In the genomic region with DNA sequence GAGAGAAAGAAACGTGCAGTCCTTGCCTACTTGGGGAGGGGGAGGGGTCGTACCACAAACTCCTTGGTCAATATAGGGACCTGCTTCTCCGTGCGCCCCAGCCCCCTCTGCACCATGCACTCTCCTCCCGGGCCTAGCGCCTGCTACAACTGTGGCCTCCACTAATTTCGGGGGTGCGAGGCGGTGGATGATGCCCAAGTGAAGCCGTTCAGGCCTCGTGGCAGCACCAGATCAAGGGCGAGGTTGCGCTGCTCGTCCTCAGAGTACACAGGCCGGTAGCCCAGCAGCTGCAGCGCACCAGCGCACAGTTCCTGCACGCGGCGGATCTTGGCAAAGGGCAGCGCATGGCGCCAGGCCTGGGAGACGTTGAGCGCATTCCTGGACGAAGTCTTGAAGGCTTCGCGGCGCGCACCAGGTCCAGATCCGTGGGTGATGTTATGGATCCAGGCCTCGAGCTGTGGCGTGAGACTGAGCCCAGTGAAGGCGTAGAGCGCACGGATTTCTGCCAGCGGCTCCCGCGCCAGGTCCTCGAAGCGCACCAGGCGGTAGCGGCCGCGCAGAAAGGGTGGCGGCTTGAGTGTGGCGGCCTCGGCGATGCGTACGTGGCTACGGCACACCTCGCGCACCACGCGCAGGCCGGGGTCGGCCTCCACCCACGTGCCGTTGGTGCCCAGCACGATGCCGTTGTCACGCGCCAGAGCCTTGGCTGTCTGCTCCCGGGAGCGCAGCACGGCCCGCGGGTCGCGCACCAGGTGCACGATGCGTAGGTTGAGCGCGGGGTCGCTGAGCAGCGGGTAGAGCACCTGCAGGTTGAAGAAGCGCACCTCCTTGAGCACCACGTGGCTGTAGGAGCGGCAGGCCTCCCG, we compare ENCODE assay signal across 24 cellular contexts. TPM values are rescaled to one million over a fixed set of nuclear protein-coding genes. Genes with fewer than 3 reads are reported as not detected.
"Had no signal": no experiment of that assay in that cellular context is flagged by ENCODE, and none has a peak within 500 bp of the region (broad histone marks: within the 10 kb centered on the region; RNA-seq: fewer than 3 reads in every experiment).

No MANE protein-coding gene starts in this region.

- H3K27ac ChIP-seq: brain microvascular endothelial cell, cardiac muscle cell had no signal

- H3K36me3 ChIP-seq: brain microvascular endothelial cell, cardiac muscle cell, MG63 had no signal

- FAIRE-seq: astrocyte, RCC 7860 had no signal

- H3K9me3 ChIP-seq: MG63 had no signal

- DNase-seq: activated CD4-positive, alpha-beta T cell treated with anti-CD3 and anti-CD28 coated beads, Interleukin-2, amount 10 ng/mL, durations not matched to agents 24 days and 14 days; activated CD4-positive, alpha-beta T cell treated with anti-CD3 and anti-CD28 coated beads, Interleukin-2, amount 50 U/mL, for 48 hours; activated CD4-positive, CD25-positive, alpha-beta regulatory T cell treated with anti-CD3 and anti-CD28 coated beads, Interleukin-2, amount 50 U/mL, for 72 hours; activated CD8-positive, alpha-beta memory T cell treated with anti-CD3 and anti-CD28 coated beads, Interleukin-2, amount 10 ng/mL, durations not matched to agents 7 days and 5 days; activated effector memory CD4-positive, alpha-beta T cell treated with Interleukin-2 at 50 U/mL for 16 hours; activated naive CD4-positive, alpha-beta T cell; activated T-cell treated with anti-CD3 and anti-CD28 coated beads, Interleukin-2, amount 50 U/mL, for 24 hours; amniotic stem cell; brain microvascular endothelial cell; MG63; NCI-H1417 treated with DMSO at 0.1 percent for 48 hours; NCI-H1694; NCI-H345; NCI-H510A; NCI-H526 treated with DMSO at 0.1 percent for 48 hours; NCI-H82; SHP77 treated with DMSO at 0.1 percent for 48 hours; T-helper 17 cell; T-helper 9 cell had no signal

- H3K27me3 ChIP-seq: brain microvascular endothelial cell, cardiac muscle cell, MG63 had no signal

- ATAC-seq: activated CD8-positive, alpha-beta memory T cell treated with anti-CD3 and anti-CD28 coated beads, Interleukin-2, amount 10 ng/mL, durations not matched to agents 7 days and 5 days; T-helper 17 cell; WTC11 had no signal

- H3K4me3 ChIP-seq: cardiac muscle cell, MG63 had no signal

RNA-seq across cellular contexts. Expression of a gene that starts 16.5 kb away (rescaled TPM):
- total RNA-seq: activated CD4-positive, alpha-beta T cell treated with anti-CD3 and anti-CD28 coated beads, Interleukin-2, amount 10 ng/mL, durations not matched to agents 24 days and 14 days; activated T-helper 1 cell treated with anti-CD3 and anti-CD28 coated beads, Interleukin-12 subunit alpha, Interleukin-12 subunit beta, Interleukin-2, Interleukin-4 antibody, amounts not matched to agents 30 ng/mL and 10 ng/mL and 1 ng/mL, durations not matched to agents 14 hours and 24 hours and 36 hours; T-helper 17 cell had no signal

RNA-seq across cellular contexts. Expression of a gene that starts 57.2 kb away (rescaled TPM):
- total RNA-seq: activated CD4-positive, alpha-beta T cell treated with anti-CD3 and anti-CD28 coated beads, Interleukin-2, amount 10 ng/mL, durations not matched to agents 24 days and 14 days; activated T-helper 1 cell treated with anti-CD3 and anti-CD28 coated beads, Interleukin-12 subunit alpha, Interleukin-12 subunit beta, Interleukin-2, Interleukin-4 antibody, amounts not matched to agents 30 ng/mL and 10 ng/mL and 1 ng/mL, durations not matched to agents 14 hours and 24 hours and 36 hours; WTC11 had no signal
- polyA plus RNA-seq: cardiac muscle cell had no signal
